Comparison of ENCODE assay signal across 1 cellular context in the genomic region with DNA sequence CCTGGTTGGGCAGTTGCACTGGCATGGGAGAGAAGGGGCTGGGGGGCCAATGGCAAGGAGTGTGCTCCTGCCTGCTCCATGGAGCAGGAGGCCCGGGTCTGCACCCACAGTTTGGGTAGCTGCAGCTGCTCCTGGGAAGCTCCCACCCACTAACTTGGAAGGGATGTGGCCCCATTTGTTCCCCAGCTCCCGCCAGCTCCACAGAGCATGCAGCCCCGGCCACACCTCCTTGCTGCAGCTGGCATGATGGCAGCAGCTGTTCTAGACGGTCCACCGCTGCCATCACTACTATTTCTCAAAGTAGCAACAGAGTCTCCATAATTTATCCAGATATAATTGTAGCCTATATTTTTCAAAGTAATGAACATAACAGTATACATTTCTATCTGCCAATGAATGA.
TF ChIP-seq lines count a peak whose summit lies in the region.

No MANE protein-coding gene starts in this region.

TF ChIP-seq in K562, 482 proteins besides CTCF, POLR2A, EP300 and RAD21 (continued from another document):
- no peak for TF ChIP-seq ZNF318 (IDR thresholded peaks at IDR 0.05; ENCODE audit: borderline replicate concordance in 1 of 2, low read depth in 1 of 2)
- TF ChIP-seq TAF7 (tag; IDR thresholded peaks at IDR 0.05), result no peak
- TF ChIP-seq SAFB2 (IDR thresholded peaks at IDR 0.05; ENCODE audit: borderline replicate concordance, low read depth, low read length, severe bottlenecking), result no peak
